Comparison of ENCODE assay signal across 14 cellular contexts in genomic region chr2:106358081-106358480, GRCh38.
A peak's percentile ranks its signal among the peaks of the same experiment; 100 is the strongest.
DNase-seq lines count a peak whose midpoint lies in the region; ATAC-seq and TF ChIP-seq lines count a peak whose summit lies in the region.
"Had no signal": no experiment of that assay in that cellular context is flagged by ENCODE, and none has a peak within 500 bp of the region (broad histone marks: within the 10 kb centered on the region; RNA-seq: fewer than 3 reads in every experiment).

No MANE protein-coding gene starts in this region.

- no peaks in the 10 kb centered on the region for H3K27me3 ChIP-seq in testis
- no peaks in the 10 kb centered on the region for H3K27me3 ChIP-seq in thyroid gland
- H3K27me3 ChIP-seq: esophagus squamous epithelium had no signal

- intact Hi-C loops in testis (cut with DNase I; ENCODE audit: low total_unique reads), result no loop called here
- intact Hi-C loops in thyroid gland (cut with DNase I), result no loop called here

- WGBS in testis, 2 donors, result 49 to 54% methylated on average over 5 of the region's 5 CpGs
- 89 to 90% methylated on average over 5 of the region's 5 CpGs for WGBS in thyroid gland, 2 donors

- TF ChIP-seq POLR2A in testis (IDR thresholded peaks at IDR 0.05) (no peak), thyroid gland (IDR thresholded peaks at IDR 0.05) (no peak)

- H3K27ac ChIP-seq in testis (peak overlapping the region; percentile 66 to 75), thyroid gland (no peak overlapping the region)
- H3K27ac ChIP-seq: 22Rv1, esophagus squamous epithelium had no signal

- peak; percentile 84 for ATAC-seq in HG02588 (IDR thresholded peaks at IDR 0.05; ENCODE audit: unreplicated experiment)
- ATAC-seq in HG03342 (IDR thresholded peaks at IDR 0.05; ENCODE audit: unreplicated experiment), result peak; percentile 78
- ATAC-seq: stimulated activated naive B cell treated with anti-CD40 and anti-IgM and Interleukin-4, amounts not matched to agents 10 μg/mL and 1 μg/mL and 100 μg/mL, for 72 hours had no signal

- DNase-seq in NCI-H2171 treated with DMSO at 0.1 percent for 48 hours (lab: John Stamatoyannopoulos, UW) (peak; percentile 28), NCI-H2171 (lab: John Stamatoyannopoulos, UW) (no peak), testis (no peak), thyroid gland (no peak), medulla oblongata (ENCODE audit: extremely low spot score) (no peak)
- no peak for DNase-seq in activated naive CD4-positive, alpha-beta T cell (lab: John Stamatoyannopoulos, UW)
- DNase-seq: esophagus squamous epithelium; NCI-H345; Right ventricle myocardium superior; stimulated activated CD4-positive, alpha-beta T cell treated with anti-CD3 and anti-CD28 coated beads, Interleukin-15, amount 100 ng/mL, for 24 hours; stimulated activated naive B cell treated with anti-CD40 and anti-IgM and Interleukin-4, amounts not matched to agents 10 μg/mL and 1 μg/mL and 100 μg/mL, for 72 hours had no signal

- no peaks in the 10 kb centered on the region for H3K9me3 ChIP-seq in testis
- H3K9me3 ChIP-seq in thyroid gland, result no peaks in the 10 kb centered on the region
- H3K9me3 ChIP-seq: esophagus squamous epithelium had no signal

- no peak for TF ChIP-seq CTCF in testis (IDR thresholded peaks at IDR 0.05)
- TF ChIP-seq CTCF in thyroid gland (IDR thresholded peaks at IDR 0.05), result no peak

- H3K36me3 ChIP-seq in testis (ENCODE audit: low read depth, missing control alignments) (no peaks in the 10 kb centered on the region), thyroid gland (no peaks in the 10 kb centered on the region)
- H3K36me3 ChIP-seq: esophagus squamous epithelium had no signal

- H3K4me3 ChIP-seq in testis (no peak overlapping the region), thyroid gland (replicated peaks in 1 of 3) (no peak overlapping the region)
- H3K4me3 ChIP-seq: esophagus squamous epithelium had no signal

- H3K4me1 ChIP-seq in testis (peaks cover 26% of the 10 kb centered on the region), thyroid gland (no peaks in the 10 kb centered on the region)

Comparison
In these comparisons a context has a peak if more than half of its experiments do, and no peak if none do; other contexts are left out.
1. H3K27ac ChIP-seq: peak in testis (2 of 2); none in thyroid gland (0 of 3).